Comparison of ENCODE assay signal across 28 cellular contexts in the genomic region with DNA sequence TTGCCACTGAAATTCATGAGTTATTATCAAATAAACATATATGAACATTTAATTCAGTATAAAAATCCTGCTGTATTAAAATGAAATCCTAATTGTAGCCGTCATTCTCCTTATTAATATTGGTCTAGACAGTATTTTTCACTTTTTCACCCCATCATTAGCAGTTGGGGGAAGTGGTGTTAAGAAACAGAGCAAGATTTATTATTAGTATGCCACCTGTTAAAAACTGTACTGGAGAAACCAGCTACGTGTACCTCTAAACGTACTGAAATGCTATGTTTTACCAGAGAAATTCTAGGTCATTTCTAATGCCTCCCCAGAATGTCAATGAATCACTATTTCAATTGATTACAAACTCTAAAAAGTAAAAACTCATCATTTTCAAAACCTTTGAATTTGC.
"Had no signal": no experiment of that assay in that cellular context is flagged by ENCODE, and none has a peak within 500 bp of the region (broad histone marks: within the 10 kb centered on the region; RNA-seq: fewer than 3 reads in every experiment).

No MANE protein-coding gene starts in this region.

- H3K4me1 Mint-ChIP-seq: nephron progenitor cell, neural progenitor cell had no signal

- H3K9me3 Mint-ChIP-seq: immature natural killer cell; natural killer cell; nephron progenitor cell; neural progenitor cell; stimulated activated memory B cell treated with anti-CD40 and anti-IgM and Interleukin-4, amounts not matched to agents 10 μg/mL and 1 μg/mL and 100 μg/mL, for 72 hours; stimulated activated naive CD8-positive, alpha-beta T cell treated with anti-CD3 and anti-CD28 coated beads, Interleukin-15, amount 100 ng/mL, for 72 hours; type B pancreatic cell had no signal

- H3K9ac ChIP-seq: neural progenitor cell had no signal

- H3K27me3 Mint-ChIP-seq: progenitor cell of endocrine pancreas; stimulated activated memory B cell treated with anti-CD40 and anti-IgM and Interleukin-4, amounts not matched to agents 10 μg/mL and 1 μg/mL and 100 μg/mL, for 72 hours; stimulated activated naive CD8-positive, alpha-beta T cell treated with anti-CD3 and anti-CD28 coated beads, Interleukin-15, amount 100 ng/mL, for 72 hours; type B pancreatic cell had no signal

- H3K4me1 ChIP-seq: neural progenitor cell, right atrium auricular region, uterus had no signal

- H3K27ac Mint-ChIP-seq: natural killer cell; nephron progenitor cell; neural progenitor cell; progenitor cell of endocrine pancreas; stimulated activated memory B cell treated with anti-CD40 and anti-IgM and Interleukin-4, amounts not matched to agents 10 μg/mL and 1 μg/mL and 100 μg/mL, for 72 hours; stimulated activated naive CD8-positive, alpha-beta T cell treated with anti-CD3 and anti-CD28 coated beads, Interleukin-15, amount 100 ng/mL, for 72 hours; type B pancreatic cell had no signal

- H3K36me3 Mint-ChIP-seq: immature natural killer cell; natural killer cell; neural progenitor cell; stimulated activated memory B cell treated with anti-CD40 and anti-IgM and Interleukin-4, amounts not matched to agents 10 μg/mL and 1 μg/mL and 100 μg/mL, for 72 hours; type B pancreatic cell had no signal

- H3K27me3 ChIP-seq: left lung, neural progenitor cell, neutrophil, ovary, right atrium auricular region, right lobe of liver, tibial nerve, uterus had no signal

- H3K9me3 ChIP-seq: left lung, lower lobe of right lung, neutrophil, ovary, right atrium auricular region, right lobe of liver, tibial nerve, uterus had no signal

- H2AFZ ChIP-seq: neural progenitor cell had no signal

- DNase-seq: hypothalamus; immature natural killer cell; kidney; left colon; left lung; lower lobe of right lung; mammary epithelial cell; mesenchymal stem cell; natural killer cell; nephron progenitor cell; occipital lobe; ovary; right lobe of liver; stimulated activated CD4-positive, alpha-beta T cell treated with anti-CD3 and anti-CD28 coated beads, Interleukin-2, amount 100 ng/mL, for 48 hours; stimulated activated CD4-positive, alpha-beta T cell treated with anti-CD3 and anti-CD28 coated beads, Interleukin-4, amount 100 ng/mL, for 4 hours; stimulated activated CD8-positive, alpha-beta memory T cell treated with anti-CD3 and anti-CD28 coated beads, Interleukin-4, amount 100 ng/mL, for 48 hours; stimulated activated naive CD4-positive, alpha-beta T cell treated with Interleukin-2 at 50 U/mL for 16 hours; stimulated activated naive CD8-positive, alpha-beta T cell treated with anti-CD3 and anti-CD28 coated beads, Interleukin-15, amount 100 ng/mL, for 72 hours; substantia nigra; uterus had no signal

- H3K36me3 ChIP-seq: left lung, lower lobe of right lung, neural progenitor cell, neutrophil, ovary, right atrium auricular region, right lobe of liver, tibial nerve, uterus had no signal

- H3K4me3 Mint-ChIP-seq: immature natural killer cell; natural killer cell; nephron progenitor cell; neural progenitor cell; stimulated activated memory B cell treated with anti-CD40 and anti-IgM and Interleukin-4, amounts not matched to agents 10 μg/mL and 1 μg/mL and 100 μg/mL, for 72 hours; stimulated activated naive CD8-positive, alpha-beta T cell treated with anti-CD3 and anti-CD28 coated beads, Interleukin-15, amount 100 ng/mL, for 72 hours; type B pancreatic cell had no signal

- ATAC-seq: left colon; left lung; lower lobe of right lung; natural killer cell; right lobe of liver; stimulated activated memory B cell treated with anti-CD40 and anti-IgM and Interleukin-4, amounts not matched to agents 10 μg/mL and 1 μg/mL and 100 μg/mL, for 72 hours; stimulated activated naive CD8-positive, alpha-beta T cell treated with anti-CD3 and anti-CD28 coated beads, Interleukin-15, amount 100 ng/mL, for 72 hours had no signal

- H3K4me3 ChIP-seq: left lung, lower lobe of right lung, neural progenitor cell, ovary, right atrium auricular region, right lobe of liver, skin epidermis, tibial nerve, uterus had no signal

- H3K4me2 ChIP-seq: neural progenitor cell had no signal

- H3K27ac ChIP-seq: left lung, lower lobe of right lung, neural progenitor cell, neutrophil, ovary, right atrium auricular region, right lobe of liver, skin epidermis, tibial nerve, uterus had no signal
